Comparison of ENCODE assay signal across 17 cellular contexts in the genomic region with DNA sequence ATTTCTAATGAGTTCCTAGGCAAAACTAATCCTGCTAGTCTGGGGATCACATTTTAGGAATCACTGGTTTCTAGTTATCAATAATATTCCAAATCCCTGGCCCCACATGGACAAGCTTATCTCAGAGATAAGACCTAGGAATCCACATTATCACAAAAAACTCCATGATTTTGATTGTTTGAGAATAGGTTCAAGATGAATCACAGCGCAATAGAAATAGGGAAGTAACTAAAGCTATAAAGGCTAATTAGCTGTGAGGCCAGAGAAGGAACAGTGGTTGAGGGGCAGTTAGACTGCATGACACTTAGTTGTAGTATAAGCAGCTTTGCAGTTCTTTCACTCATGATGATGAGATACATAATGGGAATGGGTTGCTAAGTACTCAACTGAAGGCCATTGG. TPM values are rescaled to one million over a fixed set of nuclear protein-coding genes. Genes with fewer than 3 reads are reported as not detected.
DNase-seq lines count a peak whose midpoint lies in the region; ATAC-seq and TF ChIP-seq lines count a peak whose summit lies in the region.
"Had no signal": no experiment of that assay in that cellular context is flagged by ENCODE, and none has a peak within 500 bp of the region (broad histone marks: within the 10 kb centered on the region; RNA-seq: fewer than 3 reads in every experiment).

No MANE protein-coding gene starts in this region.

- intact Hi-C loops in activated T-helper 2 cell treated with anti-CD3 and anti-CD28 coated beads, Interferon-gamma antibody, Interleukin-2, Interleukin-4, amounts not matched to agents 10 μg/mL and 5 μg/mL and 100 μg/mL, durations not matched to agents 14 hours and 24 hours and 36 hours (cut with micrococcal nuclease): no loop called here

- peaks cover 13% of the 10 kb centered on the region for H3K4me1 Mint-ChIP-seq in activated T-helper 2 cell treated with anti-CD3 and anti-CD28 coated beads, Interferon-gamma antibody, Interleukin-2, Interleukin-4, amounts not matched to agents 10 μg/mL and 5 μg/mL and 100 μg/mL, durations not matched to agents 14 hours and 24 hours and 36 hours (ENCODE audit: low read depth)
- peaks cover 2% of the 10 kb centered on the region for H3K4me1 Mint-ChIP-seq in activated CD4-positive, alpha-beta T cell treated with anti-CD3 and anti-CD28 coated beads, Interleukin-2, amount 10 ng/mL, durations not matched to agents 7 days and 5 days
- H3K4me1 Mint-ChIP-seq: natural killer cell had no signal

- ATAC-seq in HG02798 (IDR thresholded peaks at IDR 0.05; ENCODE audit: poor library complexity, unreplicated experiment): no peak
- ATAC-seq in HG03571 (IDR thresholded peaks at IDR 0.05; ENCODE audit: unreplicated experiment): no peak
- ATAC-seq: CD8-positive, alpha-beta T cell; natural killer cell; SK-N-SH treated with all-trans-retinoic acid at 6 μM for 48 hours had no signal

- peaks cover 34% of the 10 kb centered on the region for H3K36me3 Mint-ChIP-seq in activated T-helper 2 cell treated with anti-CD3 and anti-CD28 coated beads, Interferon-gamma antibody, Interleukin-2, Interleukin-4, amounts not matched to agents 10 μg/mL and 5 μg/mL and 100 μg/mL, durations not matched to agents 14 hours and 24 hours and 36 hours (ENCODE audit: low read depth)
- peaks cover 20% of the 10 kb centered on the region for H3K36me3 Mint-ChIP-seq in activated CD4-positive, alpha-beta T cell treated with anti-CD3 and anti-CD28 coated beads, Interleukin-2, amount 10 ng/mL, durations not matched to agents 7 days and 5 days (ENCODE audit: low read depth)
- H3K36me3 Mint-ChIP-seq: natural killer cell had no signal

- H3K9me3 Mint-ChIP-seq in activated T-helper 2 cell treated with anti-CD3 and anti-CD28 coated beads, Interferon-gamma antibody, Interleukin-2, Interleukin-4, amounts not matched to agents 10 μg/mL and 5 μg/mL and 100 μg/mL, durations not matched to agents 14 hours and 24 hours and 36 hours: peaks cover 9% of the 10 kb centered on the region
- peaks cover 5% of the 10 kb centered on the region for H3K9me3 Mint-ChIP-seq in activated CD4-positive, alpha-beta T cell treated with anti-CD3 and anti-CD28 coated beads, Interleukin-2, amount 10 ng/mL, durations not matched to agents 7 days and 5 days

- CTCF ChIA-PET in activated CD4-positive, alpha-beta T cell treated with anti-CD3 and anti-CD28 coated beads, Interleukin-2, amount 10 ng/mL, durations not matched to agents 7 days and 5 days (lab: Charles Lee): interaction anchor here (0.6 to 3.3 kb wide), 7 partner anchors 12 to 459 kb away, joined by 3 to 9 read pairs (median 6); partner anchors contain the start of gene ATP5F1B

- H3K27me3 Mint-ChIP-seq in activated T-helper 2 cell treated with anti-CD3 and anti-CD28 coated beads, Interferon-gamma antibody, Interleukin-2, Interleukin-4, amounts not matched to agents 10 μg/mL and 5 μg/mL and 100 μg/mL, durations not matched to agents 14 hours and 24 hours and 36 hours (ENCODE audit: low read depth): no peaks in the 10 kb centered on the region
- no peaks in the 10 kb centered on the region for H3K27me3 Mint-ChIP-seq in activated CD4-positive, alpha-beta T cell treated with anti-CD3 and anti-CD28 coated beads, Interleukin-2, amount 10 ng/mL, durations not matched to agents 7 days and 5 days

- no peak overlapping the region for H3K4me3 Mint-ChIP-seq in activated T-helper 2 cell treated with anti-CD3 and anti-CD28 coated beads, Interferon-gamma antibody, Interleukin-2, Interleukin-4, amounts not matched to agents 10 μg/mL and 5 μg/mL and 100 μg/mL, durations not matched to agents 14 hours and 24 hours and 36 hours (ENCODE audit: low read depth)
- no peak overlapping the region for H3K4me3 Mint-ChIP-seq in activated CD4-positive, alpha-beta T cell treated with anti-CD3 and anti-CD28 coated beads, Interleukin-2, amount 10 ng/mL, durations not matched to agents 7 days and 5 days
- H3K4me3 Mint-ChIP-seq: activated naive CD4-positive, alpha-beta T cell treated with anti-CD3 and anti-CD28 coated beads, Interleukin-2, amount 10 ng/mL, durations not matched to agents 7 days and 5 days; CD8-positive, alpha-beta T cell; HFFc6; natural killer cell had no signal

- POLR2A ChIA-PET in activated CD4-positive, alpha-beta T cell treated with anti-CD3 and anti-CD28 coated beads, Interleukin-2, amount 10 ng/mL, durations not matched to agents 7 days and 5 days (lab: Charles Lee): no interaction called here

- DNase-seq in CD1c-positive myeloid dendritic cell (ENCODE audit: extremely low spot score) (peak; percentile 53), GM13977 (ENCODE audit: low spot score) (peak; percentile 39), NCI-H226 (peak; percentile 21), foreskin melanocyte (no peak)
- no peak for DNase-seq in activated T-helper 2 cell treated with anti-CD3 and anti-CD28 coated beads, Interferon-gamma antibody, Interleukin-2, Interleukin-4, amounts not matched to agents 10 μg/mL and 5 μg/mL and 100 μg/mL, durations not matched to agents 14 hours and 24 hours and 36 hours (ENCODE audit: low spot score)
- no peak for DNase-seq in activated CD4-positive, alpha-beta T cell treated with anti-CD3 and anti-CD28 coated beads, Interleukin-2, amount 10 ng/mL, durations not matched to agents 7 days and 5 days
- DNase-seq: activated CD4-positive, alpha-beta T cell treated with anti-CD3 and anti-CD28 coated beads for 48 hours; activated naive CD4-positive, alpha-beta T cell treated with anti-CD3 and anti-CD28 coated beads, Interleukin-2, amount 10 ng/mL, durations not matched to agents 7 days and 5 days; CD8-positive, alpha-beta T cell; HFFc6; hippocampal formation; natural killer cell; NCI-H2081 treated with DMSO at 0.1 percent for 48 hours; NCI-H510A treated with DMSO at 0.1 percent for 48 hours had no signal

- peak overlapping the region; percentile 21 for H3K27ac Mint-ChIP-seq in activated T-helper 2 cell treated with anti-CD3 and anti-CD28 coated beads, Interferon-gamma antibody, Interleukin-2, Interleukin-4, amounts not matched to agents 10 μg/mL and 5 μg/mL and 100 μg/mL, durations not matched to agents 14 hours and 24 hours and 36 hours
- no peak overlapping the region for H3K27ac Mint-ChIP-seq in activated CD4-positive, alpha-beta T cell treated with anti-CD3 and anti-CD28 coated beads, Interleukin-2, amount 10 ng/mL, durations not matched to agents 7 days and 5 days
- H3K27ac Mint-ChIP-seq: activated naive CD4-positive, alpha-beta T cell treated with anti-CD3 and anti-CD28 coated beads, Interleukin-2, amount 10 ng/mL, durations not matched to agents 7 days and 5 days; CD8-positive, alpha-beta T cell; HFFc6 had no signal

- TF ChIP-seq CTCF in GM13977 (IDR thresholded peaks at IDR 0.05; ENCODE audit: extremely low read depth, insufficient read depth, missing control alignments): no peak

- in situ Hi-C loops in GM13977 (cut with MboI; ENCODE audit: low pct_unique_long_range_greater_than_20kb, low sequenced_read_pairs, unreplicated experiment): no loop called here

RNA-seq across cellular contexts. Expression of gene ATP5F1B, which starts 13.1 kb away (rescaled TPM):
- total RNA-seq in activated T-helper 2 cell treated with anti-CD3 and anti-CD28 coated beads, Interferon-gamma antibody, Interleukin-2, Interleukin-4, amounts not matched to agents 10 μg/mL and 5 μg/mL and 100 μg/mL, durations not matched to agents 14 hours and 24 hours and 36 hours: 729 and 735 TPM in 2 replicates
- total RNA-seq in activated CD4-positive, alpha-beta T cell treated with anti-CD3 and anti-CD28 coated beads, Interleukin-2, amount 10 ng/mL, durations not matched to agents 7 days and 5 days: 100 to 1,000 TPM; 506 to 539 TPM

RNA-seq across cellular contexts. Expression of gene BAZ2A, which starts 28.8 kb away (rescaled TPM):
- 124 and 131 TPM in 2 replicates for total RNA-seq in activated T-helper 2 cell treated with anti-CD3 and anti-CD28 coated beads, Interferon-gamma antibody, Interleukin-2, Interleukin-4, amounts not matched to agents 10 μg/mL and 5 μg/mL and 100 μg/mL, durations not matched to agents 14 hours and 24 hours and 36 hours
- 100 to 1,000 TPM in 1 of 2 experiments, 10 to 100 TPM in 1; 98.4 to 116 TPM for total RNA-seq in activated CD4-positive, alpha-beta T cell treated with anti-CD3 and anti-CD28 coated beads, Interleukin-2, amount 10 ng/mL, durations not matched to agents 7 days and 5 days

RNA-seq across cellular contexts. Expression of gene PTGES3, which starts 29.2 kb away (rescaled TPM):
- 293 and 298 TPM in 2 replicates for total RNA-seq in activated T-helper 2 cell treated with anti-CD3 and anti-CD28 coated beads, Interferon-gamma antibody, Interleukin-2, Interleukin-4, amounts not matched to agents 10 μg/mL and 5 μg/mL and 100 μg/mL, durations not matched to agents 14 hours and 24 hours and 36 hours
- 100 to 1,000 TPM; 218 to 236 TPM for total RNA-seq in activated CD4-positive, alpha-beta T cell treated with anti-CD3 and anti-CD28 coated beads, Interleukin-2, amount 10 ng/mL, durations not matched to agents 7 days and 5 days

Comparison
In these comparisons a context has a peak if more than half of its experiments do, and no peak if none do; other contexts are left out.
1. DNase-seq: peak in CD1c-positive myeloid dendritic cell (single experiment), GM13977 (single experiment) and NCI-H226 (single experiment); none in activated T-helper 2 cell treated with anti-CD3 and anti-CD28 coated beads, Interferon-gamma antibody, Interleukin-2, Interleukin-4, amounts not matched to agents 10 μg/mL and 5 μg/mL and 100 μg/mL, durations not matched to agents 14 hours and 24 hours and 36 hours (single experiment), foreskin melanocyte (single experiment) and activated CD4-positive, alpha-beta T cell treated with anti-CD3 and anti-CD28 coated beads, Interleukin-2, amount 10 ng/mL, durations not matched to agents 7 days and 5 days (single experiment).